ENCODE assay signal across 16 cellular contexts in the genomic region with DNA sequence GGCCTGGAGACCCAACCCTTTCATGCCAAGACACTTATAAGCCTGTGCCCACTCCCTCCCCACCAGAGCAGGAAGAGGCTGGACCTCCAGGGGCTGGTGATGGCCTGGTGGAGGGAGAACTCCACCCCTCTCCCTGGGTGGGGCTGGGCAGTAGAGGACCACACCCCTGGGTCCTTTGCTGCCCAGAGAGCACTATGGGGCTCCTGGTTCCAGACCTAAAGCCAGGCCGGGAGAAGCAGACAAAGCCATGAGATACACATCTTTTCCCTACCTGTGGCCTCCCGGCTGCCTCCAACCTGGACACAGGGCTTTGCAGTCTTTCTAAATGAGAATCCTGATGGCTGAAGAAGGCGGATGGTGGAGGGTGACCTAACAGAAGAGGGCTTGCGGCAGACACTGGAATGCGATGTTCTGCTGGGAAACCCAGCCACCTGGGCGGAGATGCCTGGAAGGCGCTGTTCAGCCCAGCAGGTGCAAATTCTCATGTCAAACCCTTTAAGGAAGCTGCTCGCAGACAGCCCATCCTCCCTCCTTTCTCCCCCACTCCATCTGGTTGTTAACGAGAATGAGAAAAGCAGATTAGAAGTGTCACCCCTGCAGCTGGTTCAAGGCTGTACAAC. TPM values are rescaled to one million over a fixed set of nuclear protein-coding genes. Genes with fewer than 3 reads are reported as not detected.
DNase-seq lines count a peak whose midpoint lies in the region; ATAC-seq, FAIRE-seq and TF ChIP-seq lines count a peak whose summit lies in the region.
"Had no signal": no experiment of that assay in that cellular context is flagged by ENCODE, and none has a peak within 500 bp of the region (broad histone marks: within the 10 kb centered on the region; RNA-seq: fewer than 3 reads in every experiment).

No MANE protein-coding gene starts in this region.

- H2BK15ac ChIP-seq in H1 (ENCODE audit: low read length): no peak overlapping the region

- ATAC-seq in GM21529 (IDR thresholded peaks at IDR 0.05; ENCODE audit: unreplicated experiment): no peak
- ATAC-seq: left lung had no signal

- no peak; a peak in 1 of 4 replicates for TF ChIP-seq RAD21 in H1 (IDR thresholded peaks at IDR 0.05 in 1 of 2, conservative IDR thresholded peaks at IDR 0.05 in 1 of 2; ENCODE audit: low read depth in 2 of 2, low read length in 2 of 2)

- H4K20me1 ChIP-seq in H1 (replicated peaks in 1 of 2; ENCODE audit: control insufficient read depth in 1 of 2, insufficient read depth in 2 of 2, low read length in 2 of 2): no peaks in the 10 kb centered on the region

- H3K36me3 ChIP-seq in HEK293 (ENCODE audit: control insufficient read depth in 2 of 2, insufficient read depth in 1 of 2, low read length in 2 of 2) (no peaks in the 10 kb centered on the region), H1 (ENCODE audit: control insufficient read depth in 2 of 4, insufficient read depth in 4 of 4, low read length in 3 of 4) (no peaks in the 10 kb centered on the region), ovary (no peaks in the 10 kb centered on the region)
- H3K36me3 ChIP-seq: ascending aorta, left lung, suprapubic skin had no signal

- H3K9ac ChIP-seq in H1 (replicated peaks in 1 of 4; ENCODE audit: extremely low read depth in 1 of 4, low read depth in 3 of 4, low read length in 3 of 4): no peak overlapping the region

- no peak overlapping the region for H3K56ac ChIP-seq in H1 (replicated peaks; ENCODE audit: insufficient read length, low read depth, low read length)

- peak overlapping the region; percentile 12; the same call in 1 of the 2 replicates for H2AFZ ChIP-seq in H1 (ENCODE audit: low read length)

- peak; percentile 49 for DNase-seq in NCI-H510A (lab: John Stamatoyannopoulos, UW)
- peak; percentile 59 to 73 for DNase-seq in H1 (ENCODE audit: low read depth in 1 of 2, low spot score in 2 of 2)
- DNase-seq in ovary: peak; percentile 34 to 62 (median 39)
- DNase-seq in NCI-H146 (lab: John Stamatoyannopoulos, UW): no peak
- no peak for DNase-seq in LoVo (ENCODE audit: low spot score)
- no peak for DNase-seq in activated CD4-positive, alpha-beta T cell treated with anti-CD3 and anti-CD28 coated beads for 1 hour
- DNase-seq: activated CD4-positive, alpha-beta T cell treated with anti-CD3 and anti-CD28 coated beads, Interleukin-2, amount 10 ng/mL, durations not matched to agents 24 days and 14 days; effector CD4-positive, alpha-beta T cell; GF-D8; left lung; nephron progenitor cell had no signal

- peak overlapping the region; percentile 1 for H4K91ac ChIP-seq in H1 (replicated peaks; ENCODE audit: insufficient read length, low read length)

- peak overlapping the region; percentile 5; the same call in 1 of the 2 replicates for H2BK12ac ChIP-seq in H1 (ENCODE audit: low read depth, low read length)

- H2BK20ac ChIP-seq in H1 (ENCODE audit: low read length): peak overlapping the region; percentile 82; the same call in 1 of the 2 replicates

- H3K14ac ChIP-seq in H1 (ENCODE audit: insufficient read length): no peak overlapping the region

- H3K18ac ChIP-seq in H1 (ENCODE audit: extremely low read depth, low read length): peak overlapping the region; percentile 19; the same call in 1 of the 2 replicates

- H3K4me3 ChIP-seq in HEK293 (ENCODE audit: low read depth, low read length): no peak overlapping the region
- H3K4me3 ChIP-seq in H1 (ENCODE audit: extremely low read depth in 1 of 4, insufficient read depth in 2 of 4, low read depth in 3 of 4, low read length in 4 of 4): peak overlapping the region in 2 of 4 experiments; percentile 19 to 31; a peak in 4 of 8 replicates
- H3K4me3 ChIP-seq in ovary: no peak overlapping the region
- H3K4me3 ChIP-seq: ascending aorta, left lung, suprapubic skin had no signal

- H3K23ac ChIP-seq in H1 (ENCODE audit: insufficient read length): no peak overlapping the region

- no peaks in the 10 kb centered on the region for H3K9me3 ChIP-seq in HEK293 (ENCODE audit: control insufficient read depth, insufficient read depth, low read depth, low read length)
- H3K9me3 ChIP-seq in H1 (ENCODE audit: insufficient read depth in 2 of 2, low read depth in 1 of 2, low read length in 1 of 2): no peaks in the 10 kb centered on the region
- H3K9me3 ChIP-seq in ovary: no peaks in the 10 kb centered on the region
- H3K9me3 ChIP-seq: ascending aorta, left lung, suprapubic skin had no signal

- no peak overlapping the region for H3K4ac ChIP-seq in H1 (replicated peaks; ENCODE audit: insufficient read length, low read depth, low read length)

- WGBS in H1 (ENCODE audit: extremely low coverage in 1 of 2, insufficient coverage in 1 of 2, insufficient read length in 1 of 2, insufficient replicate concordance in 2 of 2, low coverage in 1 of 2, low lambda C conversion rate in 2 of 2, missing lambda C conversion rate in 1 of 2), 2 experiments: 21% methylated on average over 9 of the region's 9 CpGs; no CpG with 5 or more reads in 1 of the 2 experiments
- WGBS in ovary, 3 donors: 14 to 34% (median 25%) methylated on average over 9 of the region's 9 CpGs

- TF ChIP-seq POLR2A in H1 (IDR thresholded peaks at IDR 0.05; ENCODE audit: control extremely low read depth in 1 of 2, low read depth in 2 of 2, low read length in 2 of 2) (no peak; a peak in 1 of 3 replicates), ovary (IDR thresholded peaks at IDR 0.05) (no peak)

- peak in 1 of 2 experiments; percentile 81; a peak in 1 of 3 replicates for TF ChIP-seq EP300 in H1 (IDR thresholded peaks at IDR 0.05; ENCODE audit: borderline replicate concordance in 1 of 2, low read depth in 2 of 2, low read length in 2 of 2)
- no peak for TF ChIP-seq EP300 in ovary (IDR thresholded peaks at IDR 0.05)

- no peak for TF ChIP-seq CTCF in HEK293 (tag by site-specific recombination; IDR thresholded peaks at IDR 0.05)
- TF ChIP-seq CTCF in H1 (IDR thresholded peaks at IDR 0.05; ENCODE audit: control extremely low read depth in 1 of 3, insufficient read depth in 1 of 3, low read depth in 1 of 3, low read length in 3 of 3): no peak
- no peak for TF ChIP-seq CTCF in ovary (IDR thresholded peaks at IDR 0.05)

- no peak overlapping the region for H2BK120ac ChIP-seq in H1 (replicated peaks; ENCODE audit: low read depth, low read length)

- H2BK5ac ChIP-seq in H1 (ENCODE audit: low read depth, low read length): no peak overlapping the region

- no peaks in the 10 kb centered on the region for H3K23me2 ChIP-seq in H1 (ENCODE audit: low read depth, low read length)

- peak overlapping the region; percentile 8 for H4K5ac ChIP-seq in H1 (ENCODE audit: insufficient read length, low read depth, low read length)

- H3K4me1 ChIP-seq in HEK293 (ENCODE audit: control insufficient read depth, insufficient read depth, low read length): 0 out of 2 replicates have a peak, but pooled peaks cover 3% of the 10 kb centered on the region
- H3K4me1 ChIP-seq in H1 (replicated peaks in 1 of 4; ENCODE audit: control insufficient read depth in 3 of 4, insufficient read depth in 4 of 4, low read length in 3 of 4): peaks cover 2 to 16% (median 9%) of the 10 kb centered on the region in 4 experiments; a peak in 5 of 7 replicates
- peaks cover 4% of the 10 kb centered on the region for H3K4me1 ChIP-seq in ovary (ENCODE audit: insufficient read depth)
- H3K4me1 ChIP-seq: ascending aorta, left lung had no signal

- H2AK5ac ChIP-seq in H1 (ENCODE audit: low read depth, low read length): no peak overlapping the region

- H3K27ac ChIP-seq in HEK293 (ENCODE audit: extremely low read depth, low read depth, low read length) (no peak overlapping the region), H1 (ENCODE audit: low read depth, low read length) (no peak overlapping the region), ovary (peak overlapping the region in 1 of 2 donors; percentile 25)
- H3K27ac ChIP-seq: ascending aorta, C4-2B, left lung, suprapubic skin had no signal

- peak overlapping the region; percentile 22 to 59 for H3K4me2 ChIP-seq in H1 (ENCODE audit: insufficient read depth in 1 of 2, low read depth in 2 of 2, low read length in 2 of 2)

- CTCF ChIA-PET in HEK293 (lab: Yijun Ruan, JAX) (interaction anchor here (0.6 kb wide), 1 partner anchor 17 kb away, joined by 3 read pairs; no protein-coding TSS in a partner anchor), H1 (lab: Charles Lee; ENCODE audit: partially characterized antibody) (interaction anchor here (0.8 to 1.5 kb wide), 5 partner anchors 25 to 51 kb away, joined by 3 to 6 read pairs (median 3); no protein-coding TSS in a partner anchor)

- 0 out of 7 replicates have a peak, but pooled peaks cover 0 to 1% (median 0%) of the 10 kb centered on the region in 4 experiments for H3K27me3 ChIP-seq in H1 (replicated peaks in 1 of 4; ENCODE audit: control insufficient read depth in 3 of 4, extremely low read depth in 1 of 4, insufficient read depth in 3 of 4, low read length in 3 of 4)
- H3K27me3 ChIP-seq in ovary: no peaks in the 10 kb centered on the region
- H3K27me3 ChIP-seq: ascending aorta, left lung, suprapubic skin had no signal

- H3K79me2 ChIP-seq in H1 (ENCODE audit: control insufficient read depth in 1 of 2, insufficient read depth in 2 of 2, low read length in 2 of 2): no peaks in the 10 kb centered on the region

- H4K8ac ChIP-seq in H1 (ENCODE audit: extremely low read depth, insufficient read depth, low read length): peak overlapping the region; percentile 42; the same call in 1 of the 2 replicates

- POLR2A ChIA-PET in HEK293 (lab: Yijun Ruan, JAX) (no interaction called here), H1 (lab: Charles Lee; ENCODE audit: partially characterized antibody) (interaction anchor here (0.9 to 1.3 kb wide), 3 partner anchors 13 to 30 kb away, joined by 3 to 4 read pairs (median 3); no protein-coding TSS in a partner anchor)

- peak; percentile 94 for FAIRE-seq in H1 (lab: Jason Lieb, UNC)

- H3K79me1 ChIP-seq in H1 (ENCODE audit: low read depth, low read length): no peaks in the 10 kb centered on the region

- intact Hi-C loops in ovary (cut with DNase I): no loop called here

TF ChIP-seq in HEK293, 187 proteins besides CTCF, POLR2A, EP300 and RAD21 (continues in another document):
- TF ChIP-seq SETDB1 (IDR thresholded peaks at IDR 0.05; ENCODE audit: insufficient read length, low read length) (no peak), ZNF121 (tag by site-specific recombination; IDR thresholded peaks at IDR 0.05) (no peak)

TF ChIP-seq in H1, 55 proteins besides CTCF, POLR2A, EP300 and RAD21 (continues in another document):
- TF ChIP-seq KDM1A (IDR thresholded peaks at IDR 0.05; ENCODE audit: borderline replicate concordance, low read length): no peak

RNA-seq across cellular contexts. Expression of a gene that starts 43.9 kb away (rescaled TPM):
- total RNA-seq in H1 (2021; fragmentation: NEBNext Ultra II Directional; extraction: Animal tissue kit (Norgen Biotek cat#: 25700)): 5.3 and 7.1 TPM in 2 replicates
- polyA plus RNA-seq in H1 (2011; rRNA removed) (2.1 and 3.8 TPM in 2 replicates), ovary (10 to 100 TPM in 1 of 2 donors, 1 to 10 TPM in 1; 4.6 to 16.0 TPM)
- 4.4 TPM for polyA plus RNA-seq in H1 (2011; cell fraction: cytosol; rRNA removed)
- polyA plus RNA-seq in H1 (2011; cell fraction: nucleus; rRNA removed): 11.5 TPM
- 2.1 to 3.7 TPM (median 2.8 TPM) in 4 replicates for polyA plus RNA-seq in H1 (2012, experiment 1 of 2)
- polyA plus RNA-seq in H1 (2012, experiment 2 of 2): 1.6 TPM
- 4.3 TPM for polyA plus RNA-seq in H1 (2013, experiment 1 of 2)
- polyA plus RNA-seq in H1 (2013, experiment 2 of 2): 4.4 TPM
- 3.3 and 3.9 TPM in 2 replicates for polyA minus RNA-seq in H1 (2011; rRNA and poly(A)+ RNA removed)
- 4.9 TPM for polyA minus RNA-seq in H1 (2011; cell fraction: cytosol; rRNA and poly(A)+ RNA removed)
- polyA minus RNA-seq in H1 (2011; cell fraction: nucleus; rRNA and poly(A)+ RNA removed): 7.5 TPM
- 10 to 100 TPM; 21.3 to 54.0 (median 37.5) TPM for total RNA-seq in ovary

Comparison
In these comparisons a context has a peak if more than half of its experiments do, and no peak if none do; other contexts are left out.
1. DNase-seq: peak in NCI-H510A (single experiment), H1 (2 of 2) and ovary (5 of 5); none in NCI-H146 (single experiment), LoVo (single experiment) and activated CD4-positive, alpha-beta T cell treated with anti-CD3 and anti-CD28 coated beads for 1 hour (single experiment).